ENCODE assay signal across 9 cellular contexts in genomic region chr9:15553528-15553898, GRCh38. TPM values are rescaled to one million over a fixed set of nuclear protein-coding genes. Genes with fewer than 3 reads are reported as not detected.
A peak's percentile ranks its signal among the peaks of the same experiment; 100 is the strongest.
DNase-seq lines count a peak whose midpoint lies in the region; ATAC-seq, FAIRE-seq and TF ChIP-seq lines count a peak whose summit lies in the region.
"Had no signal": no experiment of that assay in that cellular context is flagged by ENCODE, and none has a peak within 500 bp of the region (broad histone marks: within the 10 kb centered on the region; RNA-seq: fewer than 3 reads in every experiment).

No MANE protein-coding gene starts in this region.

- TF ChIP-seq CTCF in cardiac muscle cell (IDR thresholded peaks at IDR 0.05; ENCODE audit: low read depth, low read length): no peak
- no peak for TF ChIP-seq CTCF in activated CD8-positive, alpha-beta T cell treated with anti-CD3 and anti-CD28 coated beads for 36 hours (IDR thresholded peaks at IDR 0.05)
- no peak for TF ChIP-seq CTCF in kidney (IDR thresholded peaks at IDR 0.05; ENCODE audit: borderline replicate concordance, extremely low read depth, insufficient read depth)
- TF ChIP-seq CTCF in transverse colon (IDR thresholded peaks at IDR 0.05): no peak

- TF ChIP-seq POLR2A in transverse colon (IDR thresholded peaks at IDR 0.05): no peak

- WGBS in transverse colon (ENCODE audit: low coverage in 1 of 2), 2 donors: 0 to 2% methylated on average over 4 to 13 of the region's 13 CpGs

- H3K4me1 ChIP-seq in cardiac muscle cell (ENCODE audit: low read depth): no peaks in the 10 kb centered on the region
- H3K4me1 ChIP-seq in kidney (ENCODE audit: control insufficient read depth in 1 of 2, insufficient read depth in 1 of 2, low read depth in 1 of 2, low read length in 2 of 2): no peaks in the 10 kb centered on the region
- H3K4me1 ChIP-seq in transverse colon: peaks cover 0 to 26% (median 12%) of the 10 kb centered on the region in 4 donors

- POLR2A ChIA-PET in activated CD8-positive, alpha-beta T cell treated with anti-CD3 and anti-CD28 coated beads for 36 hours (lab: Charles Lee): interaction anchor here (0.7 to 2.4 kb wide), 5 partner anchors 9 to 130 kb away, joined by 3 to 27 read pairs (median 3); partner anchors contain the start of genes PSIP1 and SNAPC3

- no peak for DNase-seq in cardiac muscle cell (ENCODE audit: low read depth in 1 of 2, low spot score in 1 of 2)
- DNase-seq in Right ventricle myocardium superior: no peak
- no peak for DNase-seq in activated CD8-positive, alpha-beta T cell treated with anti-CD3 and anti-CD28 coated beads for 36 hours
- no peak for DNase-seq in kidney
- DNase-seq in transverse colon: no peak
- no peak for DNase-seq in NCI-H1105 (lab: John Stamatoyannopoulos, UW)
- no peak for DNase-seq in ACHN

- intact Hi-C loops in Right ventricle myocardium superior (cut with DNase I): no loop called here
- intact Hi-C loops in activated CD8-positive, alpha-beta T cell treated with anti-CD3 and anti-CD28 coated beads for 36 hours (cut with micrococcal nuclease): loop anchor here (5.0 kb wide), 2 partner anchors 41 to 54 kb away; partner anchors contain the start of gene PSIP1
- intact Hi-C loops in kidney (cut with DNase I): no loop called here
- intact Hi-C loops in transverse colon (cut with DNase I; ENCODE audit: low total_unique reads): loop anchor here (1.0 kb wide), 1 partner anchor 22 kb away; no protein-coding TSS in a partner anchor

- H3K36me3 ChIP-seq in cardiac muscle cell (no peaks in the 10 kb centered on the region), kidney (ENCODE audit: control insufficient read depth in 1 of 2, insufficient read depth in 2 of 2, low read length in 2 of 2) (no peaks in the 10 kb centered on the region), transverse colon (no peaks in the 10 kb centered on the region)

- H3K4me3 Mint-ChIP-seq in activated CD8-positive, alpha-beta T cell treated with anti-CD3 and anti-CD28 coated beads for 36 hours: peak overlapping the region; percentile 88

- H3K27me3 Mint-ChIP-seq in activated CD8-positive, alpha-beta T cell treated with anti-CD3 and anti-CD28 coated beads for 36 hours: no peaks in the 10 kb centered on the region

- H3K9me3 ChIP-seq in cardiac muscle cell (ENCODE audit: low read depth) (no peaks in the 10 kb centered on the region), kidney (ENCODE audit: control insufficient read depth in 1 of 2, low read length in 2 of 2) (no peaks in the 10 kb centered on the region), transverse colon (no peaks in the 10 kb centered on the region)

- no peak for TF ChIP-seq EP300 in transverse colon (IDR thresholded peaks at IDR 0.05; ENCODE audit: low read depth)

- H3K4me3 ChIP-seq in cardiac muscle cell: peak overlapping the region; percentile 70
- peak overlapping the region; percentile 88 to 99 for H3K4me3 ChIP-seq in kidney (ENCODE audit: low read length in 2 of 2)
- H3K4me3 ChIP-seq in transverse colon: peak overlapping the region; percentile 65 to 80 (median 70)

- H3K36me3 Mint-ChIP-seq in activated CD8-positive, alpha-beta T cell treated with anti-CD3 and anti-CD28 coated beads for 36 hours (ENCODE audit: low read depth): no peaks in the 10 kb centered on the region

- CTCF ChIA-PET in activated CD8-positive, alpha-beta T cell treated with anti-CD3 and anti-CD28 coated beads for 36 hours (lab: Charles Lee): interaction anchor here (1.3 to 4.4 kb wide), 7 partner anchors 14 to 341 kb away, joined by 4 to 42 read pairs (median 5); no protein-coding TSS in a partner anchor

- no peaks in the 10 kb centered on the region for H3K9me3 Mint-ChIP-seq in activated CD8-positive, alpha-beta T cell treated with anti-CD3 and anti-CD28 coated beads for 36 hours

- no peak overlapping the region for H3K27ac ChIP-seq in cardiac muscle cell
- H3K27ac ChIP-seq in kidney (ENCODE audit: low read depth in 2 of 2, low read length in 2 of 2): peak overlapping the region in 1 of 2 donors; percentile 78
- peak overlapping the region; percentile 89 to 93 (median 91) for H3K27ac ChIP-seq in transverse colon

- peaks cover 7% of the 10 kb centered on the region for H3K4me1 Mint-ChIP-seq in activated CD8-positive, alpha-beta T cell treated with anti-CD3 and anti-CD28 coated beads for 36 hours (ENCODE audit: low read depth)

- no peak for FAIRE-seq in kidney (lab: Jason Lieb, UNC)
- FAIRE-seq: islet of Langerhans had no signal

- H3K9ac ChIP-seq in kidney (ENCODE audit: low read length in 2 of 2): peak overlapping the region; percentile 57 to 87

- H3K27ac Mint-ChIP-seq in activated CD8-positive, alpha-beta T cell treated with anti-CD3 and anti-CD28 coated beads for 36 hours: peak overlapping the region; percentile 90

- ATAC-seq in Right ventricle myocardium superior (ENCODE audit: poor library complexity) (no peak), HG03025 (IDR thresholded peaks at IDR 0.05; ENCODE audit: low FRiP score, unreplicated experiment) (peak; percentile 19)
- ATAC-seq in activated CD8-positive, alpha-beta T cell treated with anti-CD3 and anti-CD28 coated beads for 36 hours: peak; percentile 3

- H3K27me3 ChIP-seq in cardiac muscle cell: no peaks in the 10 kb centered on the region
- H3K27me3 ChIP-seq in transverse colon: no peaks in the 10 kb centered on the region

- in situ Hi-C loops in transverse colon (cut with MboI; ENCODE audit: low pct_ligation_motif_present in 1 of 4, low pct_unique_long_range_greater_than_20kb in 1 of 4, low sequenced_read_pairs in 3 of 4) (no loop called here), ACHN (cut with HindIII; ENCODE audit: low pct_ligation_motif_present, low pct_unique_long_range_greater_than_20kb, low sequenced_read_pairs) (no loop called here)

RNA-seq across cellular contexts. Expression of gene CCDC171, which starts 0.7 kb away (rescaled TPM):
- total RNA-seq in cardiac muscle cell (2.9 and 4.5 TPM in 2 replicates), Right ventricle myocardium superior (1.6 TPM), kidney (5.1 TPM), transverse colon (1 to 10 TPM; 1.1 to 5.1 (median 3.6) TPM)
- polyA plus RNA-seq in cardiac muscle cell (2.5 and 2.8 TPM in 2 replicates), kidney (ENCODE audit: insufficient read depth, low read depth, low replicate concordance) (1.2 TPM)
- total RNA-seq in activated CD8-positive, alpha-beta T cell treated with anti-CD3 and anti-CD28 coated beads for 36 hours: 1 to 10 TPM; 2.1 to 2.3 TPM

RNA-seq across cellular contexts. Expression of gene PSIP1, which starts 42.7 kb away (rescaled TPM):
- total RNA-seq in cardiac muscle cell (41.0 and 77.6 TPM in 2 replicates), Right ventricle myocardium superior (21.1 TPM), kidney (43.9 TPM), transverse colon (100 to 1,000 TPM in 1 of 4 donors, 10 to 100 TPM in 3; 12.7 to 206 (median 27.8) TPM)
- polyA plus RNA-seq in cardiac muscle cell (101 and 130 TPM in 2 replicates), kidney (ENCODE audit: insufficient read depth, low read depth, low replicate concordance) (31.1 TPM)
- total RNA-seq in activated CD8-positive, alpha-beta T cell treated with anti-CD3 and anti-CD28 coated beads for 36 hours: 100 to 1,000 TPM; 123 to 132 TPM

Comparison
In these comparisons a context has a peak if more than half of its experiments do, and no peak if none do; other contexts are left out.
1. intact Hi-C loops: an anchor here in activated CD8-positive, alpha-beta T cell treated with anti-CD3 and anti-CD28 coated beads for 36 hours (5.0 kb wide) and transverse colon (1.0 kb wide); none called in Right ventricle myocardium superior and kidney.